ENCODE assay signal across 8 cellular contexts in genomic region chr1:183470147-183470960, GRCh38. TPM values are rescaled to one million over a fixed set of nuclear protein-coding genes. Genes with fewer than 3 reads are reported as not detected.
DNase-seq lines count a peak whose midpoint lies in the region; ATAC-seq and TF ChIP-seq lines count a peak whose summit lies in the region.

No MANE protein-coding gene starts in this region.

- RAD21 ChIA-PET in HCT116 (lab: Charles Lee; ENCODE audit: low non-redundant PET in 1 of 2, low total read pairs in 2 of 2, uncharacterized antibody in 2 of 2, unreplicated experiment in 2 of 2), result no interaction called here

- H3K9me2 ChIP-seq in HCT116 (ENCODE audit: insufficient read depth), result no peaks in the 10 kb centered on the region

- H3K4me2 ChIP-seq in HCT116 (ENCODE audit: low read length), result peak overlapping the region; percentile 84

- peaks cover 11% of the 10 kb centered on the region for H3K36me3 Mint-ChIP-seq in activated naive CD4-positive, alpha-beta T cell treated with anti-CD3 and anti-CD28 coated beads, Interleukin-2, amount 10 ng/mL, durations not matched to agents 7 days and 5 days

- H3K4me1 Mint-ChIP-seq in activated naive CD4-positive, alpha-beta T cell treated with anti-CD3 and anti-CD28 coated beads, Interleukin-2, amount 10 ng/mL, durations not matched to agents 7 days and 5 days, result peaks cover 26% of the 10 kb centered on the region

- ATAC-seq in HCT116 (peak; percentile 37), omental fat pad (ENCODE audit: low FRiP score) (peak; percentile 52)

- H3K9me3 Mint-ChIP-seq in activated naive CD4-positive, alpha-beta T cell treated with anti-CD3 and anti-CD28 coated beads, Interleukin-2, amount 10 ng/mL, durations not matched to agents 7 days and 5 days, result no peaks in the 10 kb centered on the region

- H3K27me3 ChIP-seq in HCT116 (ENCODE audit: insufficient read depth, low read length), result no peaks in the 10 kb centered on the region
- no peaks in the 10 kb centered on the region for H3K27me3 ChIP-seq in testis

- H3K4me3 ChIP-seq in HCT116 (replicated peaks in 1 of 2; ENCODE audit: low read depth in 1 of 2, low read length in 2 of 2) (peak overlapping the region; percentile 91 to 95), NB4 (ENCODE audit: low read depth, low read length) (peak overlapping the region; percentile 81), testis (peak overlapping the region; percentile 78 to 94)

- peak; percentile 73 for TF ChIP-seq RAD21 in HCT116 (IDR thresholded peaks at IDR 0.05; ENCODE audit: low read depth)

- H4K20me1 ChIP-seq in HCT116 (ENCODE audit: insufficient read depth), result no peaks in the 10 kb centered on the region

- H3K9ac ChIP-seq in HCT116 (ENCODE audit: low read length), result peak overlapping the region; percentile 97

- BruUV-seq in HCT116 (replicated peaks; lab: Mats Ljungman, UMichigan), result TSS peak; percentile 82

- H3K27ac Mint-ChIP-seq in activated naive CD4-positive, alpha-beta T cell treated with anti-CD3 and anti-CD28 coated beads, Interleukin-2, amount 10 ng/mL, durations not matched to agents 7 days and 5 days, result peak overlapping the region; percentile 93

- TF ChIP-seq CTCF in HCT116 (IDR thresholded peaks at IDR 0.05 in 2 of 3, conservative IDR thresholded peaks at IDR 0.05 in 1 of 3; ENCODE audit: borderline replicate concordance in 1 of 3, insufficient read depth in 1 of 3, low read depth in 2 of 3, low read length in 2 of 3) (peak; percentile 25 to 63 (median 37); a peak in 3 of 6 replicates), NB4 (IDR thresholded peaks at IDR 0.05; ENCODE audit: low read depth, low read length) (peak; percentile 20), omental fat pad (IDR thresholded peaks at IDR 0.05) (no peak), testis (IDR thresholded peaks at IDR 0.05) (peak in 2 of 3 experiments; percentile 44 to 55)

- H3K9me3 ChIP-seq in HCT116 (ENCODE audit: control insufficient read depth in 1 of 2, insufficient read depth in 1 of 2, low read depth in 1 of 2, low read length in 2 of 2) (no peaks in the 10 kb centered on the region), testis (no peaks in the 10 kb centered on the region)

- H3K27ac ChIP-seq in HCT116 (ENCODE audit: low read depth, low read length), result peak overlapping the region; percentile 93
- peak overlapping the region; percentile 96 for H3K27ac ChIP-seq in testis

- H3K4me3 Mint-ChIP-seq in activated naive CD4-positive, alpha-beta T cell treated with anti-CD3 and anti-CD28 coated beads, Interleukin-2, amount 10 ng/mL, durations not matched to agents 7 days and 5 days, result peak overlapping the region; percentile 79

- peak; percentile 36 for TF ChIP-seq POLR2A in HCT116 (IDR thresholded peaks at IDR 0.05; ENCODE audit: borderline replicate concordance, extremely low read depth, insufficient read depth, insufficient read length)
- TF ChIP-seq POLR2A in NB4 (IDR thresholded peaks at IDR 0.05; ENCODE audit: extremely low read depth, insufficient read length), result peak; percentile 37
- peak; percentile 3 for TF ChIP-seq POLR2A in testis (IDR thresholded peaks at IDR 0.05)

- H3K4me1 ChIP-seq in HCT116 (ENCODE audit: control insufficient read depth in 1 of 2, insufficient read depth in 2 of 2, low read length in 2 of 2) (peaks cover 5 to 37% of the 10 kb centered on the region in 2 experiments; a peak in 3 of 4 replicates), testis (peaks cover 6% of the 10 kb centered on the region)

- peaks cover 13% of the 10 kb centered on the region for H3K27me3 Mint-ChIP-seq in activated naive CD4-positive, alpha-beta T cell treated with anti-CD3 and anti-CD28 coated beads, Interleukin-2, amount 10 ng/mL, durations not matched to agents 7 days and 5 days

- WGBS in testis, 2 donors, result 1% methylated on average over 26 of the region's 26 CpGs

- peak; percentile 77 for DNase-seq in EH (ENCODE audit: low read depth)
- peak; percentile 63 for DNase-seq in HCT116 (ENCODE audit: low read depth, low spot score)
- DNase-seq in NB4 (ENCODE audit: low read depth), result peak; percentile 89
- DNase-seq in SK-N-DZ (ENCODE audit: low spot score), result peak; percentile 62
- peak; percentile 93 for DNase-seq in activated naive CD4-positive, alpha-beta T cell treated with anti-CD3 and anti-CD28 coated beads, Interleukin-2, amount 10 ng/mL, durations not matched to agents 7 days and 5 days
- DNase-seq in globus pallidus (ENCODE audit: low spot score), result peak; percentile 84
- peak; percentile 72 for DNase-seq in omental fat pad (ENCODE audit: low spot score)
- DNase-seq in testis, result peak; percentile 91

- CTCF ChIA-PET in HCT116 (lab: Charles Lee), result no interaction called here
- CTCF ChIA-PET in activated naive CD4-positive, alpha-beta T cell treated with anti-CD3 and anti-CD28 coated beads, Interleukin-2, amount 10 ng/mL, durations not matched to agents 7 days and 5 days (lab: Charles Lee), result interaction anchor here (0.7 to 1.5 kb wide), 15 partner anchors 10 to 445 kb away, joined by 3 to 8 read pairs (median 3); partner anchors contain the start of gene APOBEC4

- intact Hi-C loops in HCT116 (cut with micrococcal nuclease), result loop anchor here (1.0 to 5.0 kb wide), 4 partner anchors 73 to 508 kb away; partner anchors contain the start of gene ARPC5
- intact Hi-C loops in testis (cut with DNase I; ENCODE audit: low total_unique reads), result no loop called here

- H3K36me3 ChIP-seq in HCT116 (ENCODE audit: control insufficient read depth in 1 of 2, insufficient read depth in 2 of 2, low read length in 2 of 2) (no peaks in the 10 kb centered on the region), testis (ENCODE audit: low read depth, missing control alignments) (no peaks in the 10 kb centered on the region)

- POLR2A ChIA-PET in HCT116 (lab: Charles Lee), result no interaction called here

- H2AFZ ChIP-seq in HCT116 (ENCODE audit: low read depth, low read length, poor library complexity, severe bottlenecking), result peak overlapping the region; percentile 75

- H3K79me2 ChIP-seq in HCT116 (ENCODE audit: insufficient read depth, low read length), result peaks cover 31% of the 10 kb centered on the region

TF ChIP-seq in HCT116, 20 proteins besides CTCF, POLR2A, EP300 and RAD21 (continues in another document):
- TF ChIP-seq ZNF274 (IDR thresholded peaks at IDR 0.05; ENCODE audit: low read depth, low read length) (no peak), JUND (IDR thresholded peaks at IDR 0.05) (peak; percentile 6), EGR1 (IDR thresholded peaks at IDR 0.05; ENCODE audit: low read depth) (peak; percentile 93), EZH2phosphoT487 (IDR thresholded peaks at IDR 0.05; ENCODE audit: borderline replicate concordance) (no peak), CEBPB (IDR thresholded peaks at IDR 0.05; ENCODE audit: low read depth) (peak; percentile 33; the same call in 1 of the 2 replicates), EZH2 (IDR thresholded peaks at IDR 0.05) (no peak), SP1 (IDR thresholded peaks at IDR 0.05; ENCODE audit: low read depth) (peak; percentile 27; the same call in 1 of the 2 replicates), ZFX (IDR thresholded peaks at IDR 0.05) (no peak), SIN3A (IDR thresholded peaks at IDR 0.05; ENCODE audit: low read depth) (peak; percentile 79), TCF7L2 (IDR thresholded peaks at IDR 0.05; ENCODE audit: borderline replicate concordance, extremely low read depth, insufficient read depth, insufficient read length) (no peak), CBX3 (IDR thresholded peaks at IDR 0.05; ENCODE audit: low read depth) (peak; percentile 68; the same call in 1 of the 2 replicates), YY1 (IDR thresholded peaks at IDR 0.05; ENCODE audit: extremely low read depth, insufficient replicate concordance, low read depth, low read length) (peak; percentile 51), POLR2AphosphoS5 (IDR thresholded peaks at IDR 0.05; ENCODE audit: low read depth, low read length) (peak; percentile 85)
- TF ChIP-seq, protein P1, sequence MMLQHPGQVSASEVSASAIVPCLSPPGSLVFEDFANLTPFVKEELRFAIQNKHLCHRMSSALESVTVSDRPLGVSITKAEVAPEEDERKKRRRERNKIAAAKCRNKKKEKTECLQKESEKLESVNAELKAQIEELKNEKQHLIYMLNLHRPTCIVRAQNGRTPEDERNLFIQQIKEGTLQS (IDR thresholded peaks at IDR 0.05), result no peak
- TF ChIP-seq, protein P2, sequence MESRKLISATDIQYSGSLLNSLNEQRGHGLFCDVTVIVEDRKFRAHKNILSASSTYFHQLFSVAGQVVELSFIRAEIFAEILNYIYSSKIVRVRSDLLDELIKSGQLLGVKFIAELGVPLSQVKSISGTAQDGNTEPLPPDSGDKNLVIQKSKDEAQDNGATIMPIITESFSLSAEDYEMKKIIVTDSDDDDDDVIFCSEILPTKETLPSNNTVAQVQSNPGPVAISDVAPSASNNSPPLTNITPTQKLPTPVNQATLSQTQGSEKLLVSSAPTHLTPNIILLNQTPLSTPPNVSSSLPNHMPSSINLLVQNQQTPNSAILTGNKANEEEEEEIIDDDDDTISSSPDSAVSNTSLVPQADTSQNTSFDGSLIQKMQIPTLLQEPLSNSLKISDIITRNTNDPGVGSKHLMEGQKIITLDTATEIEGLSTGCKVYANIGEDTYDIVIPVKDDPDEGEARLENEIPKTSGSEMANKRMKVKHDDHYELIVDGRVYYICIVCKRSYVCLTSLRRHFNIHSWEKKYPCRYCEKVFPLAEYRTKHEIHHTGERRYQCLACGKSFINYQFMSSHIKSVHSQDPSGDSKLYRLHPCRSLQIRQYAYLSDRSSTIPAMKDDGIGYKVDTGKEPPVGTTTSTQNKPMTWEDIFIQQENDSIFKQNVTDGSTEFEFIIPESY (IDR thresholded peaks at IDR 0.05; ENCODE audit: extremely low read depth, insufficient replicate concordance, low read length), result peak; percentile 42
- TF ChIP-seq, protein P3, sequence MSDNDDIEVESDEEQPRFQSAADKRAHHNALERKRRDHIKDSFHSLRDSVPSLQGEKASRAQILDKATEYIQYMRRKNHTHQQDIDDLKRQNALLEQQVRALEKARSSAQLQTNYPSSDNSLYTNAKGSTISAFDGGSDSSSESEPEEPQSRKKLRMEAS (IDR thresholded peaks at IDR 0.05), result peak; percentile 73

RNA-seq across cellular contexts. Expression of gene SMG7, which starts 1.9 kb away (rescaled TPM):
- total RNA-seq in HCT116 (2021; ENCODE audit: unreplicated experiment), result 54.1 TPM
- polyA plus RNA-seq in HCT116 (2012), result 18.1 and 21.8 TPM in 2 replicates
- 5.6 and 9.2 TPM in 2 replicates for polyA plus RNA-seq in SK-N-DZ (2014; cell fraction: cytosol; rRNA removed)
- 10.7 and 37.7 TPM in 2 replicates for polyA plus RNA-seq in SK-N-DZ (2014; cell fraction: nucleus; rRNA removed)
- total RNA-seq in omental fat pad, result 10 to 100 TPM; 30.3 to 59.9 (median 38.4) TPM
- 100 to 1,000 TPM; 109 to 139 TPM for total RNA-seq in testis
- polyA plus RNA-seq in testis (ENCODE audit: insufficient read depth, low read depth, low replicate concordance), result 157 TPM

RNA-seq across cellular contexts. Expression of gene NMNAT2, which starts 52.2 kb away (rescaled TPM):
- total RNA-seq in HCT116 (2021; ENCODE audit: unreplicated experiment) (not detected), omental fat pad (10 to 100 TPM in 1 of 4 donors, 1 to 10 TPM in 2, under 1 TPM in 1; 0.84 to 11.3 (median 5.2) TPM), testis (10 to 100 TPM; 45.7 to 52.0 TPM)
- 0.09 and 0.16 TPM in 2 replicates for polyA plus RNA-seq in HCT116 (2012)
- 19.0 and 21.1 TPM in 2 replicates for polyA plus RNA-seq in SK-N-DZ (2014; cell fraction: cytosol; rRNA removed)
- polyA plus RNA-seq in SK-N-DZ (2014; cell fraction: nucleus; rRNA removed), result 8.6 and 15.2 TPM in 2 replicates
- polyA plus RNA-seq in testis (ENCODE audit: insufficient read depth, low read depth, low replicate concordance), result 23.6 TPM

Comparison
In these comparisons a context has a peak if more than half of its experiments do, and no peak if none do; other contexts are left out.
1. Peak in every context shown above with its lines: DNase-seq, ATAC-seq, H3K4me3 ChIP-seq and H3K27ac ChIP-seq.
2. CTCF ChIP-seq: peak in HCT116 (3 of 3), NB4 (single experiment) and testis (2 of 3); none in omental fat pad (0 of 3).